ENCODE assay signal across 31 cellular contexts in genomic region chr1:239806900-239807299, GRCh38.
"Had no signal": no experiment of that assay in that cellular context is flagged by ENCODE, and none has a peak within 500 bp of the region (broad histone marks: within the 10 kb centered on the region; RNA-seq: fewer than 3 reads in every experiment).

No MANE protein-coding gene starts in this region.

- H3K27ac ChIP-seq: brain microvascular endothelial cell, KMS-11, SJSA1, VCaP had no signal

- H3K9ac ChIP-seq: KMS-11, SK-N-SH had no signal

- H3K36me3 ChIP-seq: brain microvascular endothelial cell, Peyer's patch, SJSA1 had no signal

- H3K4me3 ChIP-seq: Peyer's patch, SJSA1 had no signal

- H3K4me1 ChIP-seq: Peyer's patch, SJSA1 had no signal

- ATAC-seq: PC-3 had no signal

- H3K27me3 ChIP-seq: brain microvascular endothelial cell, Peyer's patch, SJSA1 had no signal

- H3K9me3 ChIP-seq: Peyer's patch, SJSA1, SK-N-SH had no signal

- DNase-seq: activated B cell treated with CpG ODN at 0.5 μM for 24 hours; activated CD4-positive, alpha-beta memory T cell treated with anti-CD3 and anti-CD28 coated beads for 36 hours; activated CD4-positive, alpha-beta T cell treated with anti-CD3 and anti-CD28 coated beads for 4 hours; activated CD4-positive, alpha-beta T cell treated with anti-CD3 and anti-CD28 coated beads, Interleukin-2, amount 50 U/mL, for 1 hour; activated CD4-positive, CD25-positive, alpha-beta regulatory T cell treated with anti-CD3 and anti-CD28 coated beads, Interleukin-2, amount 50 U/mL, for 72 hours; activated CD8-positive, alpha-beta memory T cell treated with anti-CD3 and anti-CD28 coated beads, Interleukin-2, amount 50 U/mL, for 4 hours; activated effector memory CD4-positive, alpha-beta T cell treated with Interleukin-2 at 50 U/mL for 16 hours; activated naive CD4-positive, alpha-beta T cell treated with anti-CD3 and anti-CD28 coated beads, Interleukin-2, amount 50 U/mL, for 16 hours; activated naive CD8-positive, alpha-beta T cell treated with anti-CD3 and anti-CD28 coated beads for 36 hours; activated T-cell treated with anti-CD3 and anti-CD28 coated beads for 4 hours; activated T-cell treated with anti-CD3 and anti-CD28 coated beads, Interleukin-2, amount 50 U/mL, for 48 hours; amniotic stem cell; aorta; brain microvascular endothelial cell; central memory CD4-positive, alpha-beta T cell; MM.1S; MV-4-11; NCI-H1092; NCI-H1436 treated with DMSO at 0.1 percent for 48 hours; NCI-H1694 treated with DMSO at 0.1 percent for 48 hours; NCI-H2029; NCI-H345; NCI-H524 treated with DMSO at 0.1 percent for 48 hours; PC-3; Peyer's patch; RPMI8226; SHP77 treated with DMSO at 0.1 percent for 48 hours had no signal
